9 cellular contexts compared by ENCODE assay signal in the genomic region with DNA sequence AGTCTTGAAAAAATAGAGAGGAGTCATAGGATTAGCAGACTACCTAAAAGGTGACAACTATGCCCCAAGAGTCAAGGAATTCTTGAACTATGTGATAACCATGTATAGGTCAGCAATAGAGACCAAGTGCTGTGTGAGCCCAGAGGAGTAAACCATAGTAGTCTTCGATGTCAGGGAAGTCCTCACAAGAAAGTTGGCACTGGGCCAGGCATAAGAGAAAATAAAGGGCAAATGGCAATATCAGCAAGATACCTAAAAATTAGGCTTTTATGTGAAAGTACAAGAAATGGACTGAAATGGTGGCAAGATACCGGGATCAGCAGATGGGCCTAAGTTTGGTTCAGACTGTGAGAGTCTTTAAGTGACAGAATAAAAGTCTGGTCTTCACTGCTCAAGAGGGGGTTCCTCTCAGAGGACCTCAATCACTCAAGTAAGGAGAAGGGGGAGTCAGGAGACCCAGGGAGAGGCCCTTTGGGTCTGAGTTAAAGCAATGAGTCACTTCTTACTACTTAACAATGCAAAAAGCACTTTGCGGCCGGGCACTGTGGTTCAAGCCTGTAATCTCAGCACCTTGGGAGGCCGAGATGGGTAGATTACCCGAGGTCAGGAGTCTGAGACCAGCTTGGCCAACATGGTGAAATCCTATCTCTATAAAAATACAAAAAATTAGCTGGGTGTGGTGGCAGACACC.
A peak's percentile ranks its signal among the peaks of the same experiment; 100 is the strongest.
DNase-seq lines count a peak whose midpoint lies in the region; ATAC-seq, FAIRE-seq and TF ChIP-seq lines count a peak whose summit lies in the region.
"Had no signal": no experiment of that assay in that cellular context is flagged by ENCODE, and none has a peak within 500 bp of the region (broad histone marks: within the 10 kb centered on the region; RNA-seq: fewer than 3 reads in every experiment).

No MANE protein-coding gene starts in this region.

- TF ChIP-seq POLR2A in GM12891 (IDR thresholded peaks at IDR 0.05; ENCODE audit: low read depth, low read length) (no peak), gastroesophageal sphincter (IDR thresholded peaks at IDR 0.05) (no peak)

- peak overlapping the region in 2 of 4 donors; percentile 14 to 44 for H3K27ac ChIP-seq in gastroesophageal sphincter

- no peaks in the 10 kb centered on the region for H3K27me3 ChIP-seq in gastroesophageal sphincter

- intact Hi-C loops in left cardiac atrium (cut with DNase I) = no loop called here
- intact Hi-C loops in activated CD8-positive, alpha-beta T cell treated with anti-CD3 and anti-CD28 coated beads for 36 hours (cut with micrococcal nuclease) = no loop called here

- ATAC-seq in GM21619 (IDR thresholded peaks at IDR 0.05; ENCODE audit: unreplicated experiment) (peak; percentile 54), gastroesophageal sphincter (peak; percentile 6), left cardiac atrium (no peak)
- ATAC-seq in activated CD8-positive, alpha-beta T cell treated with anti-CD3 and anti-CD28 coated beads for 36 hours = no peak

- no peaks in the 10 kb centered on the region for H3K4me1 ChIP-seq in gastroesophageal sphincter

- TF ChIP-seq EP300 in gastroesophageal sphincter (IDR thresholded peaks at IDR 0.05) = no peak

- peak overlapping the region in 3 of 4 donors; percentile 63 to 92 (median 87) for H3K4me3 Mint-ChIP-seq in IgD-negative memory B cell
- H3K4me3 Mint-ChIP-seq in activated CD8-positive, alpha-beta T cell treated with anti-CD3 and anti-CD28 coated beads for 36 hours = no peak overlapping the region

- H3K27ac Mint-ChIP-seq in IgD-negative memory B cell = peak overlapping the region; percentile 95 to 97 (median 97)
- H3K27ac Mint-ChIP-seq in activated CD8-positive, alpha-beta T cell treated with anti-CD3 and anti-CD28 coated beads for 36 hours = no peak overlapping the region

- no peak for TF ChIP-seq CTCF in gastroesophageal sphincter (IDR thresholded peaks at IDR 0.05)
- TF ChIP-seq CTCF in activated CD8-positive, alpha-beta T cell treated with anti-CD3 and anti-CD28 coated beads for 36 hours (IDR thresholded peaks at IDR 0.05) = no peak

- peak; percentile 69 for FAIRE-seq in GM12891 (lab: Jason Lieb, UNC)

- WGBS in gastroesophageal sphincter (ENCODE audit: low coverage in 1 of 2), 2 donors = 77 to 91% methylated on average over 2 to 5 of the region's 6 CpGs

- CTCF ChIA-PET in activated CD8-positive, alpha-beta T cell treated with anti-CD3 and anti-CD28 coated beads for 36 hours (lab: Charles Lee) = no interaction called here

- H3K27me3 Mint-ChIP-seq in IgD-negative memory B cell = no peaks in the 10 kb centered on the region
- peaks cover 3% of the 10 kb centered on the region for H3K27me3 Mint-ChIP-seq in activated CD8-positive, alpha-beta T cell treated with anti-CD3 and anti-CD28 coated beads for 36 hours

- POLR2A ChIA-PET in activated CD8-positive, alpha-beta T cell treated with anti-CD3 and anti-CD28 coated beads for 36 hours (lab: Charles Lee) = interaction anchor here (1.2 kb wide), 1 partner anchor 11 kb away, joined by 3 read pairs; no protein-coding TSS in a partner anchor

- H3K9me3 Mint-ChIP-seq in IgD-negative memory B cell = no peaks in the 10 kb centered on the region
- H3K9me3 Mint-ChIP-seq in activated CD8-positive, alpha-beta T cell treated with anti-CD3 and anti-CD28 coated beads for 36 hours = no peaks in the 10 kb centered on the region

- DNase-seq in GM12891 (ENCODE audit: insufficient read length, low spot score) = no peak
- DNase-seq in activated T-cell treated with anti-CD3 and anti-CD28 coated beads, Interleukin-2, amount 50 U/mL, for 48 hours = no peak
- DNase-seq in NCI-H69 (lab: John Stamatoyannopoulos, UW) = no peak
- no peak for DNase-seq in left cardiac atrium
- no peak for DNase-seq in activated CD8-positive, alpha-beta T cell treated with anti-CD3 and anti-CD28 coated beads for 36 hours
- DNase-seq: hypothalamus had no signal

- no peaks in the 10 kb centered on the region for H3K9me3 ChIP-seq in gastroesophageal sphincter

- no peaks in the 10 kb centered on the region for H3K36me3 Mint-ChIP-seq in IgD-negative memory B cell
- no peaks in the 10 kb centered on the region for H3K36me3 Mint-ChIP-seq in activated CD8-positive, alpha-beta T cell treated with anti-CD3 and anti-CD28 coated beads for 36 hours (ENCODE audit: low read depth)

- no peak overlapping the region for H3K4me3 ChIP-seq in gastroesophageal sphincter

- H3K36me3 ChIP-seq in gastroesophageal sphincter = no peaks in the 10 kb centered on the region

- peaks cover 43 to 61% (median 52%) of the 10 kb centered on the region in 3 donors for H3K4me1 Mint-ChIP-seq in IgD-negative memory B cell
- no peaks in the 10 kb centered on the region for H3K4me1 Mint-ChIP-seq in activated CD8-positive, alpha-beta T cell treated with anti-CD3 and anti-CD28 coated beads for 36 hours (ENCODE audit: low read depth)

TF ChIP-seq in GM12891, 5 proteins besides CTCF, POLR2A, EP300 and RAD21:
- TF ChIP-seq POLR2AphosphoS5 (IDR thresholded peaks at IDR 0.05; ENCODE audit: low read depth, low read length) = no peak
- peak; percentile 13 for TF ChIP-seq PAX5 (IDR thresholded peaks at IDR 0.05; ENCODE audit: insufficient read depth, low read length, severe bottlenecking)
- no peak for TF ChIP-seq TAF1 (IDR thresholded peaks at IDR 0.05; ENCODE audit: low read depth, low read length)
- TF ChIP-seq POU2F2 (IDR thresholded peaks at IDR 0.05; ENCODE audit: low read depth, low read length) = peak; percentile 82
- peak; percentile 38 for TF ChIP-seq SPI1 (IDR thresholded peaks at IDR 0.05; ENCODE audit: low read depth, low read length)

Comparison
In these comparisons a context has a peak if more than half of its experiments do, and no peak if none do; other contexts are left out.
1. ATAC-seq: peak in GM21619 (single experiment) and gastroesophageal sphincter (single experiment); none in left cardiac atrium (0 of 2) and activated CD8-positive, alpha-beta T cell treated with anti-CD3 and anti-CD28 coated beads for 36 hours (single experiment).